19 cellular contexts compared by ENCODE assay signal in genomic region chr5:172379481-172379880, GRCh38.
DNase-seq lines count a peak whose midpoint lies in the region; ATAC-seq, FAIRE-seq and TF ChIP-seq lines count a peak whose summit lies in the region.
"Had no signal": no experiment of that assay in that cellular context is flagged by ENCODE, and none has a peak within 500 bp of the region (broad histone marks: within the 10 kb centered on the region; RNA-seq: fewer than 3 reads in every experiment).

No MANE protein-coding gene starts in this region.

- H3K9me3 ChIP-seq in A549 (no peaks in the 10 kb centered on the region), tibial artery (no peaks in the 10 kb centered on the region)
- H3K9me3 ChIP-seq: Peyer's patch had no signal

- CTCF ChIA-PET in A549 (lab: Yijun Ruan, JAX), result interaction anchor here (1.1 to 1.8 kb wide), 3 partner anchors 9 to 72 kb away, joined by 3 to 5 read pairs (median 4); no protein-coding TSS in a partner anchor

- no peaks in the 10 kb centered on the region for H3K4me1 Mint-ChIP-seq in endothelial cell (ENCODE audit: unreplicated experiment)

- intact Hi-C loops in tibial artery (cut with DNase I; ENCODE audit: low total_unique reads), result no loop called here

- H3K27me3 Mint-ChIP-seq in endothelial cell (ENCODE audit: unreplicated experiment), result peaks cover 6% of the 10 kb centered on the region

- H3K27ac ChIP-seq in A549 (peak overlapping the region; percentile 0 to 38; a peak in 1 of 6 replicates), VCaP (peak overlapping the region; percentile 92), tibial artery (no peak overlapping the region)
- H3K27ac ChIP-seq: HL-60, Peyer's patch, SK-N-MC had no signal

- H3K36me3 Mint-ChIP-seq in endothelial cell (ENCODE audit: low read depth, unreplicated experiment), result peaks cover 31% of the 10 kb centered on the region

- TF ChIP-seq EP300 in A549 (IDR thresholded peaks at IDR 0.05), result no peak

- no peak overlapping the region for H3K4me3 ChIP-seq in A549
- H3K4me3 ChIP-seq in tibial artery, result no peak overlapping the region
- H3K4me3 ChIP-seq: Peyer's patch, SK-N-MC had no signal

- H3K4me3 Mint-ChIP-seq in endothelial cell (ENCODE audit: unreplicated experiment), result no peak overlapping the region

- DNase-seq in A549 (ENCODE audit: low read depth in 1 of 2, low spot score in 1 of 2), result no peak
- DNase-seq in EL, result peak; percentile 39
- peak; percentile 92 for DNase-seq in myocyte (ENCODE audit: low read depth)
- DNase-seq in COR-L47 (lab: John Stamatoyannopoulos, UW), result no peak
- DNase-seq in frontal cortex (ENCODE audit: low spot score in 2 of 2), result no peak
- DNase-seq in endothelial cell (ENCODE audit: low spot score), result no peak
- DNase-seq in tibial artery, result no peak
- DNase-seq: HCEC 1CT, NCI-H1092, NCI-H146, NCI-H2081, NCI-H510A, NCI-H774, Peyer's patch had no signal

- H3K4me1 ChIP-seq in A549 (peaks cover 34% of the 10 kb centered on the region), tibial artery (peaks cover 0 to 30% (median 10%) of the 10 kb centered on the region in 4 donors)

- no peak overlapping the region for H3K27ac Mint-ChIP-seq in endothelial cell (ENCODE audit: unreplicated experiment)

- no peak for ATAC-seq in A549
- ATAC-seq: Right ventricle myocardium inferior had no signal

- peaks cover 7 to 50% (median 38%) of the 10 kb centered on the region in 3 donors for H3K36me3 ChIP-seq in tibial artery

- POLR2A ChIA-PET in A549 (lab: Yijun Ruan, JAX), result no interaction called here

- no peak overlapping the region for H3K4me2 ChIP-seq in A549

- FAIRE-seq in A549 (lab: Jason Lieb, UNC), result no peak
- FAIRE-seq in frontal cortex (lab: Jason Lieb, UNC), result no peak
- FAIRE-seq: HTR-8/SVneo had no signal

- no peaks in the 10 kb centered on the region for H3K27me3 ChIP-seq in tibial artery
- H3K27me3 ChIP-seq: Peyer's patch had no signal

- WGBS in A549 (ENCODE audit: missing lambda C conversion rate), result 87% methylated on average over 3 of the region's 3 CpGs

- no peak for TF ChIP-seq RAD21 in A549 (conservative IDR thresholded peaks at IDR 0.05 in 1 of 2, IDR thresholded peaks at IDR 0.05 in 1 of 2)

- TF ChIP-seq POLR2A in A549 (IDR thresholded peaks at IDR 0.05; ENCODE audit: low read length), result no peak

- no peaks in the 10 kb centered on the region for H3K9me3 Mint-ChIP-seq in endothelial cell (ENCODE audit: unreplicated experiment)

- TF ChIP-seq CTCF in A549 (IDR thresholded peaks at IDR 0.05), result no peak
- TF ChIP-seq CTCF in VCaP (conservative IDR thresholded peaks at IDR 0.05), result no peak
- no peak for TF ChIP-seq CTCF in endothelial cell (IDR thresholded peaks at IDR 0.05; ENCODE audit: unreplicated experiment)
- TF ChIP-seq CTCF in tibial artery (IDR thresholded peaks at IDR 0.05), result no peak

TF ChIP-seq in A549, 52 proteins besides CTCF, POLR2A, EP300 and RAD21:
- TF ChIP-seq FOSL2 (IDR thresholded peaks at IDR 0.05), result no peak
- TF ChIP-seq FOSL2 (CRISPR knock-in tag; IDR thresholded peaks at IDR 0.05), result no peak
- no peak for TF ChIP-seq TP53 (CRISPR knock-in tag; IDR thresholded peaks at IDR 0.05)
- TF ChIP-seq NPAS2 (CRISPR knock-in tag; IDR thresholded peaks at IDR 0.05; ENCODE audit: borderline replicate concordance), result no peak
- no peak for TF ChIP-seq REST (IDR thresholded peaks at IDR 0.05)

Comparison
In these comparisons a context has a peak if more than half of its experiments do, and no peak if none do; other contexts are left out.
1. DNase-seq: peak in EL (single experiment) and myocyte (single experiment); none in A549 (0 of 2), COR-L47 (single experiment), frontal cortex (0 of 2), endothelial cell (single experiment) and tibial artery (0 of 2).
2. H3K27ac ChIP-seq: peak in A549 (2 of 2) and VCaP (single experiment); none in tibial artery (0 of 2).